9 cellular contexts compared by ENCODE assay signal in genomic region chr15:26001201-26001600, GRCh38.
"Had no signal": no experiment of that assay in that cellular context is flagged by ENCODE, and none has a peak within 500 bp of the region (broad histone marks: within the 10 kb centered on the region; RNA-seq: fewer than 3 reads in every experiment).

No MANE protein-coding gene starts in this region.

- H3K4me2 ChIP-seq: GM23338 had no signal

- ATAC-seq: GM23338, HCT116 had no signal

- H3K4me3 ChIP-seq: GM23248, GM23338, HAP-1 had no signal

- H3K9me3 Mint-ChIP-seq: HFFc6 had no signal

- DNase-seq: GM23248, GOT3, H7, H9, HCEC 1CT, HFFc6 had no signal

- H3K9me3 ChIP-seq: HAP-1 had no signal

- H3K4me1 ChIP-seq: HAP-1 had no signal

- H3K36me3 ChIP-seq: HAP-1 had no signal

- H2AFZ ChIP-seq: GM23248, GM23338 had no signal

- H3K4me3 Mint-ChIP-seq: GM23338, H9, HFFc6 had no signal

- H3K9ac ChIP-seq: GM23248 had no signal

- H3K27ac ChIP-seq: GM23248 had no signal

- H3K4me1 Mint-ChIP-seq: GM23338 had no signal

- H3K27ac Mint-ChIP-seq: GM23338, H9, HFFc6 had no signal
